23 cellular contexts compared by ENCODE assay signal in genomic region chr19:12112701-12113100, GRCh38. TPM values are rescaled to one million over a fixed set of nuclear protein-coding genes. Genes with fewer than 3 reads are reported as not detected.
A peak's percentile ranks its signal among the peaks of the same experiment; 100 is the strongest.
DNase-seq lines count a peak whose midpoint lies in the region; ATAC-seq and TF ChIP-seq lines count a peak whose summit lies in the region.
"Had no signal": no experiment of that assay in that cellular context is flagged by ENCODE, and none has a peak within 500 bp of the region (broad histone marks: within the 10 kb centered on the region; RNA-seq: fewer than 3 reads in every experiment).

No MANE protein-coding gene starts in this region.

- peak; percentile 53 for DNase-seq in activated CD4-positive, alpha-beta T cell treated with anti-CD3 and anti-CD28 coated beads for 36 hours
- no peak for DNase-seq in activated CD4-positive, alpha-beta T cell treated with anti-CD3 and anti-CD28 coated beads, Interleukin-2, amount 10 ng/mL, durations not matched to agents 24 days and 14 days
- DNase-seq in stimulated activated CD4-positive, alpha-beta T cell treated with anti-CD3 and anti-CD28 coated beads, Interleukin-1b, Interleukin-23, amount 100 ng/mL, for 48 hours = peak; percentile 35
- DNase-seq in stimulated activated CD4-positive, alpha-beta T cell treated with anti-CD3 and anti-CD28 coated beads, Interleukin-12 subunit alpha, Interleukin-12 subunit beta, amount 100 ng/mL, for 4 hours = no peak
- DNase-seq in endodermal cell (no peak), type B pancreatic cell (ENCODE audit: extremely low spot score, unreplicated experiment) (no peak), amniotic stem cell (lab: John Stamatoyannopoulos, UW) (no peak), sciatic nerve (ENCODE audit: low spot score) (no peak)
- DNase-seq: activated effector memory CD4-positive, alpha-beta T cell treated with anti-CD3 and anti-CD28 coated beads, Interleukin-2, amount 50 U/mL, for 16 hours; DMS53; dorsolateral prefrontal cortex; GDM1; glutamatergic neuron; H7; KBM-7; kidney glomerular epithelial cell; NCI-H1436; NCI-H510A treated with DMSO at 0.1 percent for 48 hours; PC-9; retina; WERI-Rb-1 had no signal

- H3K27ac ChIP-seq in endodermal cell (ENCODE audit: low read depth, low read length) = no peak overlapping the region
- H3K27ac ChIP-seq: dorsolateral prefrontal cortex, PC-9, WERI-Rb-1 had no signal

- H3K9me3 Mint-ChIP-seq in activated CD4-positive, alpha-beta T cell treated with anti-CD3 and anti-CD28 coated beads for 36 hours (ENCODE audit: low read depth) = peaks cover 17% of the 10 kb centered on the region
- peaks cover 26% of the 10 kb centered on the region for H3K9me3 Mint-ChIP-seq in activated CD4-positive, alpha-beta T cell treated with anti-CD3 and anti-CD28 coated beads, Interleukin-2, amount 10 ng/mL, durations not matched to agents 24 days and 14 days
- H3K9me3 Mint-ChIP-seq in endodermal cell (peaks cover 79% of the 10 kb centered on the region), type B pancreatic cell (peaks cover 12% of the 10 kb centered on the region)

- peaks cover 62% of the 10 kb centered on the region for H3K9me3 ChIP-seq in endodermal cell (ENCODE audit: control insufficient read depth, low read length)

- POLR2A ChIA-PET in activated CD4-positive, alpha-beta T cell treated with anti-CD3 and anti-CD28 coated beads for 36 hours (lab: Charles Lee) = no interaction called here

- H3K4me3 ChIP-seq in endodermal cell (ENCODE audit: low read length) = peak overlapping the region; percentile 54
- H3K4me3 ChIP-seq: dorsolateral prefrontal cortex, PC-9 had no signal

- peaks cover 44% of the 10 kb centered on the region for H3K36me3 Mint-ChIP-seq in activated CD4-positive, alpha-beta T cell treated with anti-CD3 and anti-CD28 coated beads for 36 hours (ENCODE audit: low read depth)
- H3K36me3 Mint-ChIP-seq in activated CD4-positive, alpha-beta T cell treated with anti-CD3 and anti-CD28 coated beads, Interleukin-2, amount 10 ng/mL, durations not matched to agents 24 days and 14 days (ENCODE audit: low read depth) = peaks cover 42% of the 10 kb centered on the region
- H3K36me3 Mint-ChIP-seq in endodermal cell (ENCODE audit: low read depth) = peaks cover 69% of the 10 kb centered on the region
- H3K36me3 Mint-ChIP-seq in type B pancreatic cell = peaks cover 48% of the 10 kb centered on the region

- TF ChIP-seq CTCF in endodermal cell (conservative IDR thresholded peaks at IDR 0.05) (no peak), type B pancreatic cell (conservative IDR thresholded peaks at IDR 0.05) (no peak)

- H3K27me3 Mint-ChIP-seq in activated CD4-positive, alpha-beta T cell treated with anti-CD3 and anti-CD28 coated beads for 36 hours = no peaks in the 10 kb centered on the region
- H3K27me3 Mint-ChIP-seq in activated CD4-positive, alpha-beta T cell treated with anti-CD3 and anti-CD28 coated beads, Interleukin-2, amount 10 ng/mL, durations not matched to agents 24 days and 14 days = no peaks in the 10 kb centered on the region
- H3K27me3 Mint-ChIP-seq in endodermal cell (ENCODE audit: insufficient read depth) = no peaks in the 10 kb centered on the region
- no peaks in the 10 kb centered on the region for H3K27me3 Mint-ChIP-seq in type B pancreatic cell

- peak; percentile 97 for ATAC-seq in activated CD4-positive, alpha-beta T cell treated with anti-CD3 and anti-CD28 coated beads for 36 hours
- ATAC-seq in sciatic nerve = no peak

- CTCF ChIA-PET in activated CD4-positive, alpha-beta T cell treated with anti-CD3 and anti-CD28 coated beads for 36 hours (lab: Charles Lee) = no interaction called here

- peaks cover 55% of the 10 kb centered on the region for H3K36me3 ChIP-seq in endodermal cell (ENCODE audit: control insufficient read depth, insufficient read depth, low read length)
- H3K36me3 ChIP-seq: WERI-Rb-1 had no signal

- no peak overlapping the region for H3K4me3 Mint-ChIP-seq in activated CD4-positive, alpha-beta T cell treated with anti-CD3 and anti-CD28 coated beads for 36 hours
- H3K4me3 Mint-ChIP-seq in activated CD4-positive, alpha-beta T cell treated with anti-CD3 and anti-CD28 coated beads, Interleukin-2, amount 10 ng/mL, durations not matched to agents 24 days and 14 days = no peak overlapping the region
- H3K4me3 Mint-ChIP-seq in endodermal cell (no peak overlapping the region), type B pancreatic cell (no peak overlapping the region)
- H3K4me3 Mint-ChIP-seq: T-helper 1 cell treated with Interleukin-12 subunit alpha and Interleukin-12 subunit beta and Interleukin-4 antibody, amounts not matched to agents 30 μg/mL and 1 μg/mL, for 36 hours had no signal

- H3K9ac ChIP-seq in endodermal cell (ENCODE audit: extremely low read depth, low read length, poor library complexity, severe bottlenecking) = no peak overlapping the region

- peaks cover 30% of the 10 kb centered on the region for H3K4me1 Mint-ChIP-seq in activated CD4-positive, alpha-beta T cell treated with anti-CD3 and anti-CD28 coated beads for 36 hours
- no peaks in the 10 kb centered on the region for H3K4me1 Mint-ChIP-seq in activated CD4-positive, alpha-beta T cell treated with anti-CD3 and anti-CD28 coated beads, Interleukin-2, amount 10 ng/mL, durations not matched to agents 24 days and 14 days
- H3K4me1 Mint-ChIP-seq in endodermal cell (no peaks in the 10 kb centered on the region), type B pancreatic cell (ENCODE audit: unreplicated experiment) (no peaks in the 10 kb centered on the region)

- H3K27me3 ChIP-seq in endodermal cell (ENCODE audit: control insufficient read depth, insufficient read depth, low read length, poor library complexity, severe bottlenecking) = no peaks in the 10 kb centered on the region
- H3K27me3 ChIP-seq: dorsolateral prefrontal cortex had no signal

- intact Hi-C loops in activated CD4-positive, alpha-beta T cell treated with anti-CD3 and anti-CD28 coated beads for 36 hours (cut with DNase I, micrococcal nuclease) = loop anchor here in 1 of 2 experiments (2.0 kb wide), 1 partner anchor 20 kb away; no protein-coding TSS in a partner anchor
- intact Hi-C loops in activated CD4-positive, alpha-beta T cell treated with anti-CD3 and anti-CD28 coated beads, Interleukin-2, amount 10 ng/mL, durations not matched to agents 24 days and 14 days (cut with micrococcal nuclease) = no loop called here
- intact Hi-C loops in sciatic nerve (cut with DNase I) = no loop called here

- peak overlapping the region; percentile 32 for H3K27ac Mint-ChIP-seq in activated CD4-positive, alpha-beta T cell treated with anti-CD3 and anti-CD28 coated beads for 36 hours
- no peak overlapping the region for H3K27ac Mint-ChIP-seq in activated CD4-positive, alpha-beta T cell treated with anti-CD3 and anti-CD28 coated beads, Interleukin-2, amount 10 ng/mL, durations not matched to agents 24 days and 14 days
- no peak overlapping the region for H3K27ac Mint-ChIP-seq in endodermal cell
- no peak overlapping the region for H3K27ac Mint-ChIP-seq in type B pancreatic cell
- H3K27ac Mint-ChIP-seq: T-helper 1 cell treated with Interleukin-12 subunit alpha and Interleukin-12 subunit beta and Interleukin-4 antibody, amounts not matched to agents 30 μg/mL and 1 μg/mL, for 36 hours had no signal

- H3K4me1 ChIP-seq in endodermal cell (ENCODE audit: control insufficient read depth, insufficient read depth, low read length) = no peaks in the 10 kb centered on the region

- 91 to 93% methylated on average over 8 of the region's 8 CpGs for WGBS in endodermal cell (ENCODE audit: insufficient coverage in 1 of 2, insufficient read length in 1 of 2), 2 experiments

RNA-seq across cellular contexts. Expression of gene ZNF20, which starts 27.4 kb away (rescaled TPM):
- total RNA-seq in activated CD4-positive, alpha-beta T cell treated with anti-CD3 and anti-CD28 coated beads for 36 hours = 1 to 10 TPM; 3.2 to 3.3 TPM
- 2.0 and 2.1 TPM in 2 replicates for total RNA-seq in activated CD4-positive, alpha-beta T cell treated with anti-CD3 and anti-CD28 coated beads, Interleukin-2, amount 10 ng/mL, durations not matched to agents 24 days and 14 days
- total RNA-seq in endodermal cell = 10 to 100 TPM; 10.2 to 10.6 TPM
- 8.0 TPM for polyA plus RNA-seq in endodermal cell (2013, experiment 1 of 2)
- polyA plus RNA-seq in endodermal cell (2013, experiment 2 of 2) = 6.6 TPM
- 9.0 and 9.9 TPM in 2 replicates for total RNA-seq in type B pancreatic cell (ENCODE audit: low replicate concordance)
- total RNA-seq in sciatic nerve = 4.3 TPM

RNA-seq across cellular contexts. Expression of gene ZNF625, which starts 43.8 kb away (rescaled TPM):
- 1 to 10 TPM; 3.8 to 5.5 TPM for total RNA-seq in activated CD4-positive, alpha-beta T cell treated with anti-CD3 and anti-CD28 coated beads for 36 hours
- 3.0 and 3.7 TPM in 2 replicates for total RNA-seq in activated CD4-positive, alpha-beta T cell treated with anti-CD3 and anti-CD28 coated beads, Interleukin-2, amount 10 ng/mL, durations not matched to agents 24 days and 14 days
- 10 to 100 TPM; 30.2 to 40.0 TPM for total RNA-seq in endodermal cell
- polyA plus RNA-seq in endodermal cell (2013, experiment 1 of 2) = 8.7 TPM
- 10.4 TPM for polyA plus RNA-seq in endodermal cell (2013, experiment 2 of 2)
- total RNA-seq in type B pancreatic cell (ENCODE audit: low replicate concordance) = 14.8 and 23.3 TPM in 2 replicates
- total RNA-seq in sciatic nerve = 7.3 TPM

RNA-seq across cellular contexts. Expression of gene ZNF844, which starts 48.2 kb away (rescaled TPM):
- total RNA-seq in activated CD4-positive, alpha-beta T cell treated with anti-CD3 and anti-CD28 coated beads for 36 hours = 1 to 10 TPM; 4.4 to 5.5 TPM
- 0.59 and 0.93 TPM in 2 replicates for total RNA-seq in activated CD4-positive, alpha-beta T cell treated with anti-CD3 and anti-CD28 coated beads, Interleukin-2, amount 10 ng/mL, durations not matched to agents 24 days and 14 days
- total RNA-seq in endodermal cell (10 to 100 TPM; 10.3 to 17.9 TPM), type B pancreatic cell (ENCODE audit: low replicate concordance) (11.2 and 20.7 TPM in 2 replicates), sciatic nerve (21.3 TPM)
- 8.7 TPM for polyA plus RNA-seq in endodermal cell (2013, experiment 1 of 2)
- 6.2 TPM for polyA plus RNA-seq in endodermal cell (2013, experiment 2 of 2)

RNA-seq across cellular contexts. Expression of gene ZNF136, which starts 50.2 kb away (rescaled TPM):
- total RNA-seq in activated CD4-positive, alpha-beta T cell treated with anti-CD3 and anti-CD28 coated beads for 36 hours = 10 to 100 TPM; 11.7 to 12.9 TPM
- 9.4 and 10.3 TPM in 2 replicates for total RNA-seq in activated CD4-positive, alpha-beta T cell treated with anti-CD3 and anti-CD28 coated beads, Interleukin-2, amount 10 ng/mL, durations not matched to agents 24 days and 14 days
- 10 to 100 TPM in 1 of 2 donors, 1 to 10 TPM in 1; 9.2 to 16.2 TPM for total RNA-seq in endodermal cell
- 7.4 TPM for polyA plus RNA-seq in endodermal cell (2013, experiment 1 of 2)
- polyA plus RNA-seq in endodermal cell (2013, experiment 2 of 2) = 8.5 TPM
- total RNA-seq in type B pancreatic cell (ENCODE audit: low replicate concordance) = 14.1 and 21.0 TPM in 2 replicates
- total RNA-seq in sciatic nerve = 15.8 TPM

RNA-seq across cellular contexts. Expression of gene ZNF878, which starts 59.9 kb away (rescaled TPM):
- 1 to 10 TPM; 1.1 TPM for total RNA-seq in activated CD4-positive, alpha-beta T cell treated with anti-CD3 and anti-CD28 coated beads for 36 hours
- 0.21 and 0.49 TPM in 2 replicates for total RNA-seq in activated CD4-positive, alpha-beta T cell treated with anti-CD3 and anti-CD28 coated beads, Interleukin-2, amount 10 ng/mL, durations not matched to agents 24 days and 14 days
- total RNA-seq in endodermal cell (1 to 10 TPM; 1.6 to 3.7 TPM), type B pancreatic cell (ENCODE audit: low replicate concordance) (1.4 and 1.8 TPM in 2 replicates), sciatic nerve (0.27 TPM)
- 1.4 TPM for polyA plus RNA-seq in endodermal cell (2013, experiment 1 of 2)
- polyA plus RNA-seq in endodermal cell (2013, experiment 2 of 2) = 1.1 TPM
- total RNA-seq: H7, myocyte had no signal

Comparison
In these comparisons a context has a peak if more than half of its experiments do, and no peak if none do; other contexts are left out.
1. DNase-seq: peak in activated CD4-positive, alpha-beta T cell treated with anti-CD3 and anti-CD28 coated beads for 36 hours (single experiment) and stimulated activated CD4-positive, alpha-beta T cell treated with anti-CD3 and anti-CD28 coated beads, Interleukin-1b, Interleukin-23, amount 100 ng/mL, for 48 hours (single experiment); none in activated CD4-positive, alpha-beta T cell treated with anti-CD3 and anti-CD28 coated beads, Interleukin-2, amount 10 ng/mL, durations not matched to agents 24 days and 14 days (single experiment), stimulated activated CD4-positive, alpha-beta T cell treated with anti-CD3 and anti-CD28 coated beads, Interleukin-12 subunit alpha, Interleukin-12 subunit beta, amount 100 ng/mL, for 4 hours (single experiment), endodermal cell (single experiment), type B pancreatic cell (single experiment), amniotic stem cell (single experiment) and sciatic nerve (single experiment).